In genomic region chr10:95756061-95756751, GRCh38 we compare ENCODE assay signal across 9 cellular contexts. TPM values are rescaled to one million over a fixed set of nuclear protein-coding genes. Genes with fewer than 3 reads are reported as not detected.
DNase-seq lines count a peak whose midpoint lies in the region; ATAC-seq and TF ChIP-seq lines count a peak whose summit lies in the region.
"Had no signal": no experiment of that assay in that cellular context is flagged by ENCODE, and none has a peak within 500 bp of the region (broad histone marks: within the 10 kb centered on the region; RNA-seq: fewer than 3 reads in every experiment).

ENTPD1 (plus strand) TSS chr10:95756163; CDS start chr10:95756240, 77 bp downstream.

- no peak for TF ChIP-seq RAD21 in IMR-90 (IDR thresholded peaks at IDR 0.05; ENCODE audit: low read length)

- H3K4me3 ChIP-seq in GM12865 (ENCODE audit: low read depth, low read length): peak within 1 kb of the TSS; percentile 99
- H3K4me3 ChIP-seq in IMR-90 (ENCODE audit: insufficient read depth, low read depth, low read length): no peak within 1 kb of the TSS
- H3K4me3 ChIP-seq in choroid plexus epithelial cell (ENCODE audit: low read depth, low read length): peak within 1 kb of the TSS; percentile 49
- H3K4me3 ChIP-seq in lower lobe of right lung: peak within 1 kb of the TSS; percentile 52
- H3K4me3 ChIP-seq in thymus (ENCODE audit: low read length): no peak within 1 kb of the TSS
- no peak within 1 kb of the TSS for H3K4me3 ChIP-seq in effector memory CD4-positive, alpha-beta T cell (ENCODE audit: insufficient read depth, low read depth, low read length, poor library complexity, severe bottlenecking)

- peak within 1 kb of the TSS; percentile 55; the same call in 1 of the 2 replicates for H3K27ac ChIP-seq in IMR-90 (ENCODE audit: insufficient read depth, low read length)
- H3K27ac ChIP-seq in lower lobe of right lung: peak within 1 kb of the TSS; percentile 83
- peak within 1 kb of the TSS; percentile 46 for H3K27ac ChIP-seq in thymus (ENCODE audit: low read depth)
- no peak within 1 kb of the TSS for H3K27ac ChIP-seq in effector memory CD4-positive, alpha-beta T cell (ENCODE audit: insufficient read depth, low read length, poor library complexity, severe bottlenecking)
- H3K27ac ChIP-seq: KMS-11 had no signal

- H2AK5ac ChIP-seq in IMR-90 (ENCODE audit: low read depth, low read length): no peak within 1 kb of the TSS

- H4K91ac ChIP-seq in IMR-90 (ENCODE audit: insufficient read depth, low read depth, low read length): peak within 1 kb of the TSS; percentile 30; the same call in 1 of the 2 replicates

- H3K36me3 ChIP-seq in IMR-90 (ENCODE audit: control insufficient read depth, insufficient read depth, low read length) (no peaks in the 10 kb centered on the region), lower lobe of right lung (no peaks in the 10 kb centered on the region), thymus (ENCODE audit: control insufficient read depth, insufficient read depth) (no peaks in the 10 kb centered on the region)
- no peaks in the 10 kb centered on the region for H3K36me3 ChIP-seq in effector memory CD4-positive, alpha-beta T cell (ENCODE audit: control insufficient read depth, insufficient read depth, low read length)

- H3K14ac ChIP-seq in IMR-90 (replicated peaks; ENCODE audit: low read depth, low read length): 0 out of 2 replicates have a peak within 1 kb of the TSS, but pooled peaks have one; percentile 30

- DNase-seq in GM12865 (ENCODE audit: low read depth) (peak; percentile 78), IMR-90 (peak; percentile 12), choroid plexus epithelial cell (ENCODE audit: low read depth) (peak; percentile 73), lower lobe of right lung (no peak)
- no peak for DNase-seq in effector memory CD4-positive, alpha-beta T cell

- intact Hi-C loops in IMR-90 (cut with micrococcal nuclease) (loop anchor here (1.0 kb wide), 1 partner anchor 62 kb away; no protein-coding TSS in a partner anchor), lower lobe of right lung (cut with DNase I) (no loop called here)

- H3K9me1 ChIP-seq in IMR-90 (ENCODE audit: insufficient read depth, low read length): no peaks in the 10 kb centered on the region

- dilution Hi-C loops in IMR-90 (cut with HindIII; ENCODE audit: low sequenced_read_pairs, unreplicated experiment): no loop called here

- no peak within 1 kb of the TSS for H3K56ac ChIP-seq in IMR-90 (ENCODE audit: extremely low read depth, insufficient read depth, low read length)

- H3K27me3 ChIP-seq in IMR-90 (ENCODE audit: control insufficient read depth, insufficient read depth, low read length) (no peaks in the 10 kb centered on the region), lower lobe of right lung (ENCODE audit: low read depth) (no peaks in the 10 kb centered on the region), thymus (ENCODE audit: control insufficient read depth, insufficient read depth) (peaks cover 2% of the 10 kb centered on the region)
- H3K27me3 ChIP-seq in effector memory CD4-positive, alpha-beta T cell (replicated peaks; ENCODE audit: control insufficient read depth, insufficient read depth, low read length, poor library complexity, severe bottlenecking): no peaks in the 10 kb centered on the region

- no peak within 1 kb of the TSS for H2BK20ac ChIP-seq in IMR-90 (ENCODE audit: low read depth, low read length)

- 0% methylated on average over 2 of the region's 11 CpGs; no CpG with 5 or more reads in 1 of the 2 experiments for WGBS in IMR-90 (ENCODE audit: extremely low coverage in 2 of 2, insufficient read length in 1 of 2), 2 experiments
- WGBS in thymus: 18% methylated on average over 11 of the region's 11 CpGs

- ATAC-seq in IMR-90 (ENCODE audit: low read depth): peak; percentile 88
- peak; percentile 47 to 59 for ATAC-seq in lower lobe of right lung
- ATAC-seq in HG03175 (IDR thresholded peaks at IDR 0.05; ENCODE audit: unreplicated experiment): no peak
- ATAC-seq in HG03108 (IDR thresholded peaks at IDR 0.05; ENCODE audit: unreplicated experiment): no peak

- POLR2A ChIA-PET in IMR-90 (lab: Charles Lee; ENCODE audit: unreplicated experiment): interaction anchor here (0.6 kb wide), 1 partner anchor 14 kb away, joined by 8 read pairs; no protein-coding TSS in a partner anchor

- H3K4me1 ChIP-seq in IMR-90 (ENCODE audit: control insufficient read depth, insufficient read depth, low read length): peaks cover 4% of the 10 kb centered on the region; the same call in 1 of the 2 replicates
- peaks cover 18% of the 10 kb centered on the region for H3K4me1 ChIP-seq in lower lobe of right lung
- no peaks in the 10 kb centered on the region for H3K4me1 ChIP-seq in thymus (ENCODE audit: control insufficient read depth, insufficient read depth, low read length)
- H3K4me1 ChIP-seq in effector memory CD4-positive, alpha-beta T cell (ENCODE audit: control insufficient read depth, insufficient read depth, low read length, poor library complexity, severe bottlenecking): no peaks in the 10 kb centered on the region

- TF ChIP-seq CTCF in GM12865 (IDR thresholded peaks at IDR 0.05; ENCODE audit: insufficient read depth, low read depth, low read length, missing control alignments): no peak
- TF ChIP-seq CTCF in IMR-90 (conservative IDR thresholded peaks at IDR 0.05; ENCODE audit: low read depth, low read length): no peak
- no peak for TF ChIP-seq CTCF in choroid plexus epithelial cell (conservative IDR thresholded peaks at IDR 0.05; ENCODE audit: low read depth, low read length)
- TF ChIP-seq CTCF in lower lobe of right lung (IDR thresholded peaks at IDR 0.05): no peak

- peak within 1 kb of the TSS; percentile 79 for H3K4me2 ChIP-seq in IMR-90 (ENCODE audit: low read depth, low read length)
- H3K4me2 ChIP-seq: KMS-11 had no signal

- peak within 1 kb of the TSS; percentile 24; the same call in 1 of the 2 replicates for H3K18ac ChIP-seq in IMR-90 (ENCODE audit: low read depth, low read length)

- peak within 1 kb of the TSS; percentile 67; the same call in 1 of the 2 replicates for H4K5ac ChIP-seq in IMR-90 (ENCODE audit: low read depth, low read length)

- peak within 1 kb of the TSS; percentile 48; the same call in 1 of the 2 replicates for H3K9ac ChIP-seq in IMR-90 (ENCODE audit: low read depth, low read length)
- H3K9ac ChIP-seq: KMS-11 had no signal

- no peak within 1 kb of the TSS for H2AK9ac ChIP-seq in IMR-90 (replicated peaks; ENCODE audit: low read depth, low read length, poor library complexity)

- no peak within 1 kb of the TSS for H2BK15ac ChIP-seq in IMR-90 (ENCODE audit: low read depth, low read length)

- no peaks in the 10 kb centered on the region for H3K9me3 ChIP-seq in IMR-90 (ENCODE audit: control insufficient read depth, insufficient read depth, low read length)
- no peaks in the 10 kb centered on the region for H3K9me3 ChIP-seq in lower lobe of right lung
- H3K9me3 ChIP-seq in thymus (ENCODE audit: control insufficient read depth): no peaks in the 10 kb centered on the region
- H3K9me3 ChIP-seq in effector memory CD4-positive, alpha-beta T cell (ENCODE audit: control insufficient read depth, low read length): no peaks in the 10 kb centered on the region

- peak within 1 kb of the TSS; percentile 30 for H2BK120ac ChIP-seq in IMR-90 (ENCODE audit: low read depth, low read length)

- no peak within 1 kb of the TSS for H2BK5ac ChIP-seq in IMR-90 (ENCODE audit: low read depth, low read length, poor library complexity, severe bottlenecking)

- H4K20me1 ChIP-seq in IMR-90 (ENCODE audit: insufficient read depth, low read length): no peaks in the 10 kb centered on the region

- CTCF ChIA-PET in IMR-90 (lab: Yijun Ruan, JAX): interaction anchor here (0.6 to 0.8 kb wide), 4 partner anchors 33 to 1454 kb away, joined by 3 read pairs; partner anchors contain the start of gene TCTN3

- in situ Hi-C loops in IMR-90 (cut with MboI; ENCODE audit: low sequenced_read_pairs): no loop called here

- H3K4ac ChIP-seq in IMR-90 (ENCODE audit: low read depth, low read length): no peak within 1 kb of the TSS; the same call in 1 of the 2 replicates

- no peaks in the 10 kb centered on the region for H3K79me1 ChIP-seq in IMR-90 (ENCODE audit: low read depth in 1 of 2, low read length in 2 of 2)

- no peak for TF ChIP-seq POLR2A in IMR-90 (IDR thresholded peaks at IDR 0.05; ENCODE audit: low read depth, low read length)

- peak within 1 kb of the TSS; percentile 60 for H2AFZ ChIP-seq in IMR-90 (replicated peaks; ENCODE audit: low read length, poor library complexity)

- H3K23ac ChIP-seq in IMR-90 (ENCODE audit: low read depth, low read length): peak within 1 kb of the TSS; percentile 46; the same call in 1 of the 2 replicates

- no TSS peak for BruUV-seq in IMR-90 (replicated peaks; lab: Mats Ljungman, UMichigan)

- no peak within 1 kb of the TSS for H4K8ac ChIP-seq in IMR-90 (ENCODE audit: low read depth in 2 of 2, low read length in 2 of 2)

TF ChIP-seq in IMR-90, 13 proteins besides CTCF, POLR2A, EP300 and RAD21 (continues in another document):
- TF ChIP-seq CEBPB (IDR thresholded peaks at IDR 0.05; ENCODE audit: low read depth, low read length): no peak
- TF ChIP-seq MAFK (IDR thresholded peaks at IDR 0.05; ENCODE audit: low read depth, low read length): no peak
- no peak for TF ChIP-seq BHLHE40 (IDR thresholded peaks at IDR 0.05; ENCODE audit: low read depth, low read length)
- TF ChIP-seq RCOR1 (IDR thresholded peaks at IDR 0.05; ENCODE audit: insufficient replicate concordance, low read length): no peak
- TF ChIP-seq NFE2L2 (IDR thresholded peaks at IDR 0.05; ENCODE audit: low read depth, low read length): no peak
- no peak for TF ChIP-seq CHD1 (IDR thresholded peaks at IDR 0.05; ENCODE audit: low read depth, low read length)
- TF ChIP-seq SMC3 (IDR thresholded peaks at IDR 0.05; ENCODE audit: low read depth, low read length): no peak
- no peak for TF ChIP-seq FOS (IDR thresholded peaks at IDR 0.05; ENCODE audit: low read depth, low read length)
- TF ChIP-seq RFX5 (IDR thresholded peaks at IDR 0.05; ENCODE audit: low read depth, low read length): no peak
- TF ChIP-seq MAZ (IDR thresholded peaks at IDR 0.05; ENCODE audit: borderline replicate concordance, low read depth, low read length): no peak
- no peak for TF ChIP-seq ELK1 (IDR thresholded peaks at IDR 0.05; ENCODE audit: borderline replicate concordance, low read depth, low read length)

RNA-seq across cellular contexts. Expression of gene ENTPD1, which starts in this region (rescaled TPM):
- total RNA-seq in IMR-90 (2012; rRNA removed) (under 0.01 TPM in 1 of 2 replicates, not detected in the other), lower lobe of right lung (34.5 TPM)
- polyA plus RNA-seq in IMR-90 (2012; rRNA removed) (not detected in 2 replicates), thymus (8.2 TPM)
- not detected in 2 replicates for polyA plus RNA-seq in IMR-90 (2012; cell fraction: cytosol; rRNA removed)
- polyA plus RNA-seq in IMR-90 (2012; cell fraction: nucleus; rRNA removed; ENCODE audit: low replicate concordance): 0.09 TPM in 1 of 2 replicates, not detected in the other

Comparison
In these comparisons a context has a peak if more than half of its experiments do, and no peak if none do; other contexts are left out.
1. RNA of gene ENTPD1 (total RNA-seq): 34.5 TPM in lower lobe of right lung (single experiment); under 0.01 TPM in IMR-90; every median in the first group is over 10 times any median in the second.
2. Peak in DNase-seq, ATAC-seq, H3K27ac ChIP-seq, H3K9ac ChIP-seq and H3K4me2 ChIP-seq in IMR-90; RNA of the gene not detected or under 1 TPM.
3. DNase-seq: peak in GM12865 (single experiment) and choroid plexus epithelial cell (single experiment); none in lower lobe of right lung (single experiment) and effector memory CD4-positive, alpha-beta T cell (0 of 3).
4. H3K4me3 ChIP-seq: peak in GM12865 (single experiment), choroid plexus epithelial cell (single experiment) and lower lobe of right lung (single experiment); none in IMR-90 (single experiment), thymus (single experiment) and effector memory CD4-positive, alpha-beta T cell (single experiment).
5. ATAC-seq: peak in lower lobe of right lung (2 of 2); none in HG03175 (single experiment) and HG03108 (single experiment).